ENCODE assay signal across 22 cellular contexts in genomic region chr5:103373576-103374472, GRCh38.
DNase-seq lines count a peak whose midpoint lies in the region; ATAC-seq, FAIRE-seq and TF ChIP-seq lines count a peak whose summit lies in the region.
"Had no signal": no experiment of that assay in that cellular context is flagged by ENCODE, and none has a peak within 500 bp of the region (broad histone marks: within the 10 kb centered on the region; RNA-seq: fewer than 3 reads in every experiment).

No MANE protein-coding gene starts in this region.

- no peak overlapping the region for H3K4me3 Mint-ChIP-seq in naive thymus-derived CD8-positive, alpha-beta T cell
- H3K4me3 Mint-ChIP-seq: activated naive CD4-positive, alpha-beta T cell treated with anti-CD3 and anti-CD28 coated beads, Interleukin-2, amount 10 ng/mL, durations not matched to agents 7 days and 5 days; CD4-positive, CD25-positive, alpha-beta regulatory T cell; immature natural killer cell; naive thymus-derived CD4-positive, alpha-beta T cell; T-helper 17 cell had no signal

- ATAC-seq in pancreas (peak in 3 of 4 donors; percentile 79 to 92 (median 81)), HG02973 (IDR thresholded peaks at IDR 0.05; ENCODE audit: unreplicated experiment) (no peak), HG02981 (IDR thresholded peaks at IDR 0.05; ENCODE audit: unreplicated experiment) (no peak)
- ATAC-seq in naive thymus-derived CD8-positive, alpha-beta T cell, result no peak
- ATAC-seq: heart left ventricle; naive thymus-derived CD4-positive, alpha-beta T cell; T-helper 17 cell had no signal

- H3K27me3 ChIP-seq in dorsolateral prefrontal cortex, result no peaks in the 10 kb centered on the region
- H3K27me3 ChIP-seq in pancreas, result no peaks in the 10 kb centered on the region
- H3K27me3 ChIP-seq: heart left ventricle, vagina had no signal

- intact Hi-C loops in dorsolateral prefrontal cortex (cut with DNase I), result loop anchor here in 1 of 2 donors (5.0 kb wide), 2 partner anchors 42 to 117 kb away; partner anchors contain the start of gene MACIR
- intact Hi-C loops in pancreas (cut with DNase I), result no loop called here

- no peak overlapping the region for H3K4me3 ChIP-seq in HEK293 (ENCODE audit: low read depth, low read length)
- peak overlapping the region in 13 of 59 donors; percentile 2 to 42 (median 15) for H3K4me3 ChIP-seq in dorsolateral prefrontal cortex
- H3K4me3 ChIP-seq in pancreas, result no peak overlapping the region
- H3K4me3 ChIP-seq: heart left ventricle, PC-9, vagina had no signal

- peak; percentile 55 for DNase-seq in Ammon's horn (ENCODE audit: low spot score)
- DNase-seq in dorsolateral prefrontal cortex, result no peak
- peak in 2 of 6 donors; percentile 15 to 27 for DNase-seq in pancreas
- DNase-seq in AG08395 (ENCODE audit: low spot score), result no peak
- DNase-seq in naive thymus-derived CD8-positive, alpha-beta T cell, result no peak
- DNase-seq: activated CD4-positive, alpha-beta T cell treated with anti-CD3 and anti-CD28 coated beads, Interleukin-2, amount 50 U/mL, for 48 hours; activated naive CD4-positive, alpha-beta T cell treated with anti-CD3 and anti-CD28 coated beads, Interleukin-2, amount 10 ng/mL, durations not matched to agents 7 days and 5 days; aorta; CD4-positive, CD25-positive, alpha-beta regulatory T cell; heart left ventricle; immature natural killer cell; KG1; naive thymus-derived CD4-positive, alpha-beta T cell; PC-9; T-helper 17 cell had no signal

- 33% methylated on average over 9 of the region's 9 CpGs for WGBS in pancreas, 2 donors

- peaks cover 36% of the 10 kb centered on the region for H3K4me1 ChIP-seq in HEK293 (ENCODE audit: control insufficient read depth, insufficient read depth, low read length)
- H3K4me1 ChIP-seq in pancreas, result peaks cover 0 to 8% (median 0%) of the 10 kb centered on the region in 3 donors
- H3K4me1 ChIP-seq: vagina had no signal

- no peak overlapping the region for H3K27ac ChIP-seq in HEK293 (ENCODE audit: extremely low read depth, low read depth, low read length)
- peak overlapping the region in 49 of 59 donors; percentile 1 to 77 (median 53) for H3K27ac ChIP-seq in dorsolateral prefrontal cortex
- H3K27ac ChIP-seq in pancreas, result no peak overlapping the region
- H3K27ac ChIP-seq: heart left ventricle, PC-9, vagina, VCaP had no signal

- H3K27me3 Mint-ChIP-seq in naive thymus-derived CD8-positive, alpha-beta T cell, result peaks cover 3 to 18% (median 7%) of the 10 kb centered on the region in 5 donors

- H3K36me3 ChIP-seq in HEK293 (ENCODE audit: control insufficient read depth in 2 of 2, insufficient read depth in 1 of 2, low read length in 2 of 2) (no peaks in the 10 kb centered on the region), pancreas (no peaks in the 10 kb centered on the region)
- H3K36me3 ChIP-seq: heart left ventricle, vagina had no signal

- peaks cover 0 to 9% (median 5%) of the 10 kb centered on the region in 9 donors for H3K9me3 Mint-ChIP-seq in naive thymus-derived CD8-positive, alpha-beta T cell
- H3K9me3 Mint-ChIP-seq: activated naive CD4-positive, alpha-beta T cell treated with anti-CD3 and anti-CD28 coated beads, Interleukin-2, amount 10 ng/mL, durations not matched to agents 7 days and 5 days; immature natural killer cell had no signal

- TF ChIP-seq CTCF in HEK293 (tag by site-specific recombination; IDR thresholded peaks at IDR 0.05) (no peak), dorsolateral prefrontal cortex (IDR thresholded peaks at IDR 0.05 in 54 of 56, conservative IDR thresholded peaks at IDR 0.05 in 2 of 56; ENCODE audit: low read depth in 1 of 56, partially characterized antibody in 56 of 56) (no peak), pancreas (IDR thresholded peaks at IDR 0.05) (no peak)

- H3K36me3 Mint-ChIP-seq in naive thymus-derived CD8-positive, alpha-beta T cell, result no peaks in the 10 kb centered on the region
- H3K36me3 Mint-ChIP-seq: activated naive CD4-positive, alpha-beta T cell treated with anti-CD3 and anti-CD28 coated beads, Interleukin-2, amount 10 ng/mL, durations not matched to agents 7 days and 5 days; CD4-positive, CD25-positive, alpha-beta regulatory T cell; immature natural killer cell; naive thymus-derived CD4-positive, alpha-beta T cell had no signal

- no peak for FAIRE-seq in pancreas (lab: Jason Lieb, UNC)
- FAIRE-seq: colon, endothelial cell of umbilical vein had no signal

- CTCF ChIA-PET in HEK293 (lab: Yijun Ruan, JAX), result interaction anchor here (0.6 kb wide), 1 partner anchor 148 kb away, joined by 3 read pairs; no protein-coding TSS in a partner anchor

- no peaks in the 10 kb centered on the region for H3K4me1 Mint-ChIP-seq in naive thymus-derived CD8-positive, alpha-beta T cell
- H3K4me1 Mint-ChIP-seq: activated naive CD4-positive, alpha-beta T cell treated with anti-CD3 and anti-CD28 coated beads, Interleukin-2, amount 10 ng/mL, durations not matched to agents 7 days and 5 days; CD4-positive, CD25-positive, alpha-beta regulatory T cell; immature natural killer cell; naive thymus-derived CD4-positive, alpha-beta T cell; T-helper 17 cell had no signal

- POLR2A ChIA-PET in HEK293 (lab: Yijun Ruan, JAX), result no interaction called here
- POLR2A ChIA-PET in naive thymus-derived CD8-positive, alpha-beta T cell (lab: Charles Lee), result no interaction called here

- H3K9me3 ChIP-seq in HEK293 (ENCODE audit: control insufficient read depth, insufficient read depth, low read depth, low read length) (no peaks in the 10 kb centered on the region), pancreas (no peaks in the 10 kb centered on the region)
- H3K9me3 ChIP-seq: vagina had no signal

- H3K27ac Mint-ChIP-seq in naive thymus-derived CD8-positive, alpha-beta T cell, result no peak overlapping the region
- H3K27ac Mint-ChIP-seq: activated naive CD4-positive, alpha-beta T cell treated with anti-CD3 and anti-CD28 coated beads, Interleukin-2, amount 10 ng/mL, durations not matched to agents 7 days and 5 days; CD4-positive, CD25-positive, alpha-beta regulatory T cell; immature natural killer cell; naive thymus-derived CD4-positive, alpha-beta T cell; T-helper 17 cell had no signal

TF ChIP-seq in HEK293, 187 proteins besides CTCF, POLR2A, EP300 and RAD21:
- TF ChIP-seq, protein P1, sequence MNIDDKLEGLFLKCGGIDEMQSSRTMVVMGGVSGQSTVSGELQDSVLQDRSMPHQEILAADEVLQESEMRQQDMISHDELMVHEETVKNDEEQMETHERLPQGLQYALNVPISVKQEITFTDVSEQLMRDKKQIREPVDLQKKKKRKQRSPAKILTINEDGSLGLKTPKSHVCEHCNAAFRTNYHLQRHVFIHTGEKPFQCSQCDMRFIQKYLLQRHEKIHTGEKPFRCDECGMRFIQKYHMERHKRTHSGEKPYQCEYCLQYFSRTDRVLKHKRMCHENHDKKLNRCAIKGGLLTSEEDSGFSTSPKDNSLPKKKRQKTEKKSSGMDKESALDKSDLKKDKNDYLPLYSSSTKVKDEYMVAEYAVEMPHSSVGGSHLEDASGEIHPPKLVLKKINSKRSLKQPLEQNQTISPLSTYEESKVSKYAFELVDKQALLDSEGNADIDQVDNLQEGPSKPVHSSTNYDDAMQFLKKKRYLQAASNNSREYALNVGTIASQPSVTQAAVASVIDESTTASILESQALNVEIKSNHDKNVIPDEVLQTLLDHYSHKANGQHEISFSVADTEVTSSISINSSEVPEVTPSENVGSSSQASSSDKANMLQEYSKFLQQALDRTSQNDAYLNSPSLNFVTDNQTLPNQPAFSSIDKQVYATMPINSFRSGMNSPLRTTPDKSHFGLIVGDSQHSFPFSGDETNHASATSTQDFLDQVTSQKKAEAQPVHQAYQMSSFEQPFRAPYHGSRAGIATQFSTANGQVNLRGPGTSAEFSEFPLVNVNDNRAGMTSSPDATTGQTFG (tag by site-specific recombination; IDR thresholded peaks at IDR 0.05; ENCODE audit: borderline replicate concordance), result no peak
- peak; percentile 30; the same call in 1 of the 2 replicates for TF ChIP-seq PRDM1 (tag by site-specific recombination; IDR thresholded peaks at IDR 0.05)

Comparison
In these comparisons a context has a peak if more than half of its experiments do, and no peak if none do; other contexts are left out.
1. H3K27ac ChIP-seq: peak in dorsolateral prefrontal cortex (49 of 59); none in HEK293 (single experiment) and pancreas (0 of 4).
2. ATAC-seq: peak in pancreas (3 of 4); none in HG02973 (single experiment), HG02981 (single experiment) and naive thymus-derived CD8-positive, alpha-beta T cell (0 of 2).